20 cellular contexts compared by ENCODE assay signal in the genomic region with DNA sequence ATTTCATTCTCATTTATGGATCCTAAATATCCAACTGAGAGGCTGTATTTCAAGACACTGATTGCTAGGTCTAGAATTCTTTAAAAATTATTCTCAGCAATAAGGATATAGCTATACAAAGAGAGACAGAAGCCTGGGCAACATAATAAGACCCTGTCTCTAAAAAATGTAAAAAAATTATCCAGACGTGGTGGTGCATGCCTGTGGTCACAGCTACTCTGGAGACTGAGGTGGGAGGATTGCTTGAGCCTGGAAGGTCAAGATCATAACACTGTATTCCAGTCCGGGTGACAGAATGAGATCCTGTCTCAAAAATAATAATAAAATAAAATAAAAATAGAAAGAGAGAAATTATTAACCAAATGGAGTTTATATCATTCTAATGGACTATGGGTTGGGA.
"Had no signal": no experiment of that assay in that cellular context is flagged by ENCODE, and none has a peak within 500 bp of the region (broad histone marks: within the 10 kb centered on the region; RNA-seq: fewer than 3 reads in every experiment).

No MANE protein-coding gene starts in this region.

- H3K4me3 ChIP-seq: colonic mucosa, lower lobe of right lung, mucosa of descending colon, neural progenitor cell, right lobe of liver, stomach, thyroid gland, vagina had no signal

- DNase-seq: colonic mucosa; effector CD8-positive, alpha-beta T cell; endodermal cell; left ventricle myocardium superior; lower lobe of right lung; mucosa of descending colon; naive thymus-derived CD4-positive, alpha-beta T cell; right lobe of liver; stimulated activated CD4-positive, alpha-beta T cell treated with anti-CD3 and anti-CD28 coated beads, Interleukin-2, amount 100 ng/mL, for 24 hours; stimulated activated CD4-positive, alpha-beta T cell treated with anti-CD3 and anti-CD28 coated beads, Interleukin-4, amount 100 ng/mL, for 24 hours; stimulated activated naive CD4-positive, alpha-beta T cell treated with Interleukin-2 at 50 U/mL for 16 hours; stomach; thyroid gland; trophoblast cell had no signal

- H3K27ac ChIP-seq: colonic mucosa, epithelial cell of prostate, lower lobe of right lung, neural progenitor cell, parathyroid adenoma, right lobe of liver, stomach, thyroid gland, vagina had no signal

- H3K9me3 ChIP-seq: colonic mucosa, lower lobe of right lung, mucosa of descending colon, right lobe of liver, stomach, thyroid gland, vagina had no signal

- ATAC-seq: esophagus mucosa; left ventricle myocardium superior; lower lobe of right lung; mucosa of descending colon; naive thymus-derived CD4-positive, alpha-beta T cell; stimulated activated effector memory CD8-positive, alpha-beta T cell treated with anti-CD3 and anti-CD28 coated beads, Interleukin-12 subunit alpha, Interleukin-12 subunit beta, amount 100 ng/mL, for 72 hours had no signal

- H3K9ac ChIP-seq: neural progenitor cell, parathyroid adenoma had no signal

- H2AFZ ChIP-seq: neural progenitor cell, parathyroid adenoma had no signal

- H3K4me1 ChIP-seq: colonic mucosa, lower lobe of right lung, parathyroid adenoma, thyroid gland, vagina had no signal

- H3K27me3 ChIP-seq: colonic mucosa, neural progenitor cell, right lobe of liver, stomach, thyroid gland, vagina had no signal

- H3K4me2 ChIP-seq: neural progenitor cell had no signal

- H3K36me3 ChIP-seq: colonic mucosa, lower lobe of right lung, neural progenitor cell, right lobe of liver, stomach, thyroid gland, vagina had no signal
